ENCODE assay signal across 22 cellular contexts in genomic region chr1:92913093-92913819, GRCh38. TPM values are rescaled to one million over a fixed set of nuclear protein-coding genes. Genes with fewer than 3 reads are reported as not detected.
A peak's percentile ranks its signal among the peaks of the same experiment; 100 is the strongest.
DNase-seq lines count a peak whose midpoint lies in the region; ATAC-seq and TF ChIP-seq lines count a peak whose summit lies in the region.
"Had no signal": no experiment of that assay in that cellular context is flagged by ENCODE, and none has a peak within 500 bp of the region (broad histone marks: within the 10 kb centered on the region; RNA-seq: fewer than 3 reads in every experiment).

No MANE protein-coding gene starts in this region.

- no peaks in the 10 kb centered on the region for H4K20me1 ChIP-seq in Karpas-422 (ENCODE audit: insufficient read depth, low read depth, low read length)

- no peaks in the 10 kb centered on the region for H3K9me2 ChIP-seq in Karpas-422 (replicated peaks; ENCODE audit: insufficient read depth, low read length)

- peak; percentile 73 for ATAC-seq in left lobe of liver
- ATAC-seq in HG02981 (IDR thresholded peaks at IDR 0.05; ENCODE audit: unreplicated experiment), result no peak
- ATAC-seq: GM23338, SK-N-SH treated with all-trans-retinoic acid at 6 μM for 48 hours had no signal

- H3K27me3 ChIP-seq in Karpas-422 (ENCODE audit: low read length), result no peaks in the 10 kb centered on the region
- H3K27me3 ChIP-seq: BE2C had no signal

- H3K4me2 ChIP-seq in Karpas-422 (ENCODE audit: low read depth, low read length, poor library complexity, severe bottlenecking), result no peak overlapping the region
- H3K4me2 ChIP-seq: GM23338 had no signal

- DNase-seq in Karpas-422 (peak; percentile 50), OCI-M1 (lab: John Stamatoyannopoulos, UW) (peak; percentile 22), left lobe of liver (ENCODE audit: low spot score) (no peak), iPS-NIHi11 (ENCODE audit: low spot score) (no peak), LoVo (ENCODE audit: low spot score) (no peak), glomerular visceral epithelial cell (ENCODE audit: extremely low spot score) (no peak)
- DNase-seq: BE2C; Calu3; CD4-positive, alpha-beta T cell; DMS53; HCEC 1CT; KG1; NCI-H1417 treated with DMSO at 0.1 percent for 48 hours; NCI-H2029; NCI-H2171 treated with DMSO at 0.1 percent for 48 hours; NCI-H446; NCI-H526 treated with DMSO at 0.1 percent for 48 hours; SHP77 had no signal

- H3K4me3 ChIP-seq in Karpas-422 (ENCODE audit: low read length), result no peak overlapping the region
- H3K4me3 ChIP-seq: GM23338 had no signal

- H3K27ac ChIP-seq in C4-2B (no peak overlapping the region), Karpas-422 (ENCODE audit: low read length) (no peak overlapping the region)

- H3K9ac ChIP-seq in Karpas-422 (ENCODE audit: low read length), result no peak overlapping the region

- no peak overlapping the region for H2AFZ ChIP-seq in Karpas-422 (ENCODE audit: low read length)
- H2AFZ ChIP-seq: GM23338 had no signal

- no peaks in the 10 kb centered on the region for H3K36me3 ChIP-seq in Karpas-422 (ENCODE audit: insufficient read depth, low read length)
- H3K36me3 ChIP-seq: BE2C had no signal

- H3K9me3 ChIP-seq in Karpas-422 (ENCODE audit: low read length), result no peaks in the 10 kb centered on the region
- H3K9me3 ChIP-seq: BE2C had no signal

- 0 out of 2 replicates have a peak, but pooled peaks have one; percentile 4 for TF ChIP-seq CTCF in C4-2B (conservative IDR thresholded peaks at IDR 0.05)

- no peaks in the 10 kb centered on the region for H3K79me2 ChIP-seq in Karpas-422 (ENCODE audit: low read length)

- peaks cover 11% of the 10 kb centered on the region for H3K4me1 ChIP-seq in Karpas-422 (ENCODE audit: low read length)
- H3K4me1 ChIP-seq: BE2C had no signal

RNA-seq across cellular contexts. Expression of gene DIPK1A, which starts 48.0 kb away (rescaled TPM):
- 0.61 and 1.7 TPM in 2 replicates for total RNA-seq in Karpas-422 (2014; rRNA removed; shearing (Covaris generic); ENCODE audit: low replicate concordance)
- total RNA-seq in left lobe of liver, result 10.7 TPM

Comparison
In these comparisons a context has a peak if more than half of its experiments do, and no peak if none do; other contexts are left out.
1. DNase-seq: peak in Karpas-422 (single experiment) and OCI-M1 (single experiment); none in left lobe of liver (single experiment), iPS-NIHi11 (single experiment), LoVo (single experiment) and glomerular visceral epithelial cell (single experiment).